Comparison of ENCODE assay signal across 18 cellular contexts in the genomic region with DNA sequence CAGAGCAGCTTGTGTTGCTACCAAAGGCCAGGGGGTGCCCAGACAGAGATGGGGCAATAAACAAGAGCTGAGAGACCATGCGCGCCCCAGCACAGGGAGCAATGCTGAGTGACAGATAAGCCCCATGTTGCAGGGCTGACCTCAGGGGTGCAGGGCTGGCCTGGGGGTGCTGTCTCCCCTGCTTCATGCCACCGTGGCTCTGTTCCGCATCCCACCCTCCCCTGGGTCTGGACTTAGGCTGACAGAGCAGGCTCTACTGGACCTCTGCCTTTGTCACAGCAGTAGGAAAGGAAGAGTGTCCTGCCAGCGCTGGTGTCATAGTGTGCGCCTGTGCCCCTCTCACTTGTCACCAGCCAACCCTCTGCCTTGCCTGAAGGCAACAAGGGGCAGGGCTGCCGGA.
"Had no signal": no experiment of that assay in that cellular context is flagged by ENCODE, and none has a peak within 500 bp of the region (broad histone marks: within the 10 kb centered on the region; RNA-seq: fewer than 3 reads in every experiment).

No MANE protein-coding gene starts in this region.

- H3K27me3 ChIP-seq: colonic mucosa, thyroid gland had no signal

- ATAC-seq: activated CD8-positive, alpha-beta T cell treated with anti-CD3 and anti-CD28 coated beads, Interleukin-2, amount 10 ng/mL, durations not matched to agents 7 days and 5 days; activated naive CD4-positive, alpha-beta T cell treated with anti-CD3 and anti-CD28 coated beads, Interleukin-2, amount 50 U/mL, for 72 hours; activated T-helper 17 cell treated with anti-CD3 and anti-CD28 coated beads, Interleukin-2, amount 50 U/mL, for 72 hours; gastroesophageal sphincter; stimulated activated naive CD8-positive, alpha-beta T cell treated with anti-CD3 and anti-CD28 coated beads, Interleukin-15, Interleukin-2, amounts not matched to agents 100 U/mL and 50 U/mL, for 24 hours had no signal

- H3K4me3 ChIP-seq: colonic mucosa, gastroesophageal sphincter, thyroid gland had no signal

- H3K36me3 ChIP-seq: colonic mucosa, gastroesophageal sphincter, thyroid gland had no signal

- H3K9me3 ChIP-seq: colonic mucosa, gastroesophageal sphincter, thyroid gland had no signal

- H3K4me1 Mint-ChIP-seq: central memory CD8-positive, alpha-beta T cell; nephron had no signal

- DNase-seq: activated CD4-positive, alpha-beta T cell treated with anti-CD3 and anti-CD28 coated beads for 1 hour; activated CD4-positive, alpha-beta T cell treated with anti-CD3 and anti-CD28 coated beads, Interleukin-2, amount 50 U/mL, for 1 hour; activated CD8-positive, alpha-beta T cell treated with anti-CD3 and anti-CD28 coated beads, Interleukin-2, amount 10 ng/mL, durations not matched to agents 7 days and 5 days; activated T-cell treated with anti-CD3 and anti-CD28 coated beads, Interleukin-2, amount 50 U/mL, for 24 hours; colonic mucosa; hypothalamus; stimulated activated CD4-positive, alpha-beta T cell treated with anti-CD3 and anti-CD28 coated beads, Interleukin-12 subunit alpha, Interleukin-12 subunit beta, amount 100 ng/mL, for 4 hours; stimulated activated CD4-positive, alpha-beta T cell treated with anti-CD3 and anti-CD28 coated beads, Interleukin-4, amount 100 ng/mL, for 4 hours; stimulated activated naive CD8-positive, alpha-beta T cell treated with anti-CD3 and anti-CD28 coated beads, Interleukin-15, Interleukin-2, amounts not matched to agents 100 U/mL and 50 U/mL, for 24 hours; thyroid gland had no signal

- H3K27ac ChIP-seq: colonic mucosa, epithelial cell of prostate, gastroesophageal sphincter, thyroid gland, VCaP had no signal

- H3K4me1 ChIP-seq: colonic mucosa, gastroesophageal sphincter, thyroid gland had no signal

- H3K36me3 Mint-ChIP-seq: activated naive CD4-positive, alpha-beta T cell treated with anti-CD3 and anti-CD28 coated beads, Interleukin-2, amount 50 U/mL, for 72 hours had no signal

- H3K4me3 Mint-ChIP-seq: activated CD8-positive, alpha-beta T cell treated with anti-CD3 and anti-CD28 coated beads, Interleukin-2, amount 10 ng/mL, durations not matched to agents 7 days and 5 days; activated T-cell treated with anti-CD3 and anti-CD28 coated beads, Interleukin-2, amount 50 U/mL, for 24 hours; activated T-helper 17 cell treated with anti-CD3 and anti-CD28 coated beads, Interleukin-2, amount 50 U/mL, for 72 hours; central memory CD8-positive, alpha-beta T cell; memory B cell; nephron had no signal

- H3K9me3 Mint-ChIP-seq: activated naive CD4-positive, alpha-beta T cell treated with anti-CD3 and anti-CD28 coated beads, Interleukin-2, amount 50 U/mL, for 72 hours; activated T-cell treated with anti-CD3 and anti-CD28 coated beads, Interleukin-2, amount 50 U/mL, for 24 hours; activated T-helper 17 cell treated with anti-CD3 and anti-CD28 coated beads, Interleukin-2, amount 50 U/mL, for 72 hours; central memory CD8-positive, alpha-beta T cell; memory B cell had no signal

- H3K27ac Mint-ChIP-seq: activated CD8-positive, alpha-beta T cell treated with anti-CD3 and anti-CD28 coated beads, Interleukin-2, amount 10 ng/mL, durations not matched to agents 7 days and 5 days; activated T-cell treated with anti-CD3 and anti-CD28 coated beads, Interleukin-2, amount 50 U/mL, for 24 hours; activated T-helper 17 cell treated with anti-CD3 and anti-CD28 coated beads, Interleukin-2, amount 50 U/mL, for 72 hours; memory B cell; nephron had no signal
